2 cellular contexts compared by ENCODE assay signal in the genomic region with DNA sequence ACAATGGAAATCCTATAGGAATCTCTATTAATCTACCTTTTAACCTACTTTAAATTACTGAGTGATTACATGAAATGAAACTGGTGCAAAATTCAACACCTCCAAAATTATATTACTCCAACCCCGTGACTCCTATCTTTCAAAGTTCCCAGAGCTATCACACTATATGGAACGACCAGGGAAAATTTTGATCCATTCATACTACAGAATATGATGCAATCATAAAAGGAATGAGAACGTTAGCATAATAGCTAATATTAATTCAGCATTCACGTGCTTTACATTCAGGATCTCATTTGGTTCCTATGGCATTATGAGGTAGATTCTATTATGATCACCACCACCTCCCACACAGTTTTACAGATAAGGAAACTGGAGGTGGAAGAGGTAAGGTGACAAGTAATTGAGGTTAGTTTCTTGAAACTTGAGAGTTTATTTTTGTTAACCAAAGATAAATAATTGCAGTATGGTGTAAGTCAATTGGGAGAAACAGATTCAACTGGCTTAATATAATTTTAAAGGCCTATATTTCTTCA.
TF ChIP-seq lines count a peak whose summit lies in the region.

No MANE protein-coding gene starts in this region.

TF ChIP-seq in GM12891, 5 proteins besides CTCF, POLR2A, EP300 and RAD21:
- TF ChIP-seq SPI1 (IDR thresholded peaks at IDR 0.05; ENCODE audit: low read depth, low read length): no peak
- no peak for TF ChIP-seq PAX5 (IDR thresholded peaks at IDR 0.05; ENCODE audit: insufficient read depth, low read length, severe bottlenecking)
- no peak for TF ChIP-seq TAF1 (IDR thresholded peaks at IDR 0.05; ENCODE audit: low read depth, low read length)
- no peak for TF ChIP-seq POLR2AphosphoS5 (IDR thresholded peaks at IDR 0.05; ENCODE audit: low read depth, low read length)
- TF ChIP-seq POU2F2 (IDR thresholded peaks at IDR 0.05; ENCODE audit: low read depth, low read length): no peak

TF ChIP-seq in K562, 482 proteins besides CTCF, POLR2A, EP300 and RAD21:
- TF ChIP-seq, protein P1, sequence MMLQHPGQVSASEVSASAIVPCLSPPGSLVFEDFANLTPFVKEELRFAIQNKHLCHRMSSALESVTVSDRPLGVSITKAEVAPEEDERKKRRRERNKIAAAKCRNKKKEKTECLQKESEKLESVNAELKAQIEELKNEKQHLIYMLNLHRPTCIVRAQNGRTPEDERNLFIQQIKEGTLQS (IDR thresholded peaks at IDR 0.05): peak; percentile 32
- TF ChIP-seq, protein P1 (CRISPR knock-in tag; conservative IDR thresholded peaks at IDR 0.05): no peak
- TF ChIP-seq BACH1 (tag; IDR thresholded peaks at IDR 0.05) (no peak), PTBP1 (IDR thresholded peaks at IDR 0.05; ENCODE audit: low read depth, low read length) (no peak), CEBPB (tag; IDR thresholded peaks at IDR 0.05) (peak; percentile 45), CEBPG (CRISPR knock-in tag; IDR thresholded peaks at IDR 0.05) (no peak), CEBPG (tag; conservative IDR thresholded peaks at IDR 0.05 in 1 of 2, IDR thresholded peaks at IDR 0.05 in 1 of 2) (peak; percentile 48 to 58; a peak in 3 of 4 replicates), ZFPM2 (CRISPR knock-in tag; IDR thresholded peaks at IDR 0.05) (no peak)
TF ChIP-seq in K562: peak in this region for 3.
